In the genomic region with DNA sequence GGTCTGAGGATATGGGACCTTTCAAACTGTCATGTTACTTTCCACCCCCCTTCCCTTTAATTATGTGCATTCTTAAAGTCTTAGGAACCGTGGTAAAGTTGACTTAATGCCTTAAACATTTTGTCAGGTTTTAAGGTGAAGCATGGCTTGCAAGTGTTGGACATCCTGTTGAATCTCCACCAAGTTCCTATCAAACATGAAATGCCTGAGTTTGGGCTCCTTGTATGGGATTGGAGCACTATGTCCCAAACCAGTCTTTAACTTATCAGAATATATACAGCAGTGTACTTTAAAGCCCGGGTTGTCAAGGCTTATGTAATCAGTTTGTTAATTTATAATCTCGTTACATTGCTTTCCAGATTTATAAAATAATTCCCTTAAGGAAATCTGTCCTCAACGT, we compare ENCODE assay signal across 8 cellular contexts. TPM values are rescaled to one million over a fixed set of nuclear protein-coding genes. Genes with fewer than 3 reads are reported as not detected.
DNase-seq lines count a peak whose midpoint lies in the region; ATAC-seq and TF ChIP-seq lines count a peak whose summit lies in the region.

No MANE protein-coding gene starts in this region.

- no peaks in the 10 kb centered on the region for H3K36me3 ChIP-seq in stomach

- peaks cover 41% of the 10 kb centered on the region for H3K4me1 Mint-ChIP-seq in activated CD8-positive, alpha-beta T cell treated with anti-CD3 and anti-CD28 coated beads for 36 hours (ENCODE audit: low read depth)

- H3K9me3 ChIP-seq in iPS-18c (ENCODE audit: control insufficient read depth, insufficient read depth, low read length) (no peaks in the 10 kb centered on the region), stomach (no peaks in the 10 kb centered on the region)

- POLR2A ChIA-PET in activated CD8-positive, alpha-beta T cell treated with anti-CD3 and anti-CD28 coated beads for 36 hours (lab: Charles Lee): interaction anchor here (1.2 to 2.7 kb wide), 3 partner anchors 9 to 29 kb away, joined by 3 to 12 read pairs (median 4); no protein-coding TSS in a partner anchor

- H3K9me3 Mint-ChIP-seq in activated CD8-positive, alpha-beta T cell treated with anti-CD3 and anti-CD28 coated beads for 36 hours: no peaks in the 10 kb centered on the region

- CTCF ChIA-PET in activated CD8-positive, alpha-beta T cell treated with anti-CD3 and anti-CD28 coated beads for 36 hours (lab: Charles Lee): interaction anchor here (1.8 kb wide), 1 partner anchor 9 kb away, joined by 10 read pairs; no protein-coding TSS in a partner anchor

- no peak for TF ChIP-seq POLR2A in stomach (IDR thresholded peaks at IDR 0.05)

- 2 to 6% (median 4%) methylated on average over 4 of the region's 4 CpGs for WGBS in stomach, 5 donors

- peak overlapping the region; percentile 92 for H3K4me3 Mint-ChIP-seq in activated CD8-positive, alpha-beta T cell treated with anti-CD3 and anti-CD28 coated beads for 36 hours

- ATAC-seq in activated CD8-positive, alpha-beta T cell treated with anti-CD3 and anti-CD28 coated beads for 36 hours: no peak
- no peak for ATAC-seq in GM18520 (IDR thresholded peaks at IDR 0.05; ENCODE audit: unreplicated experiment)
- no peak for ATAC-seq in GM19463 (IDR thresholded peaks at IDR 0.05; ENCODE audit: unreplicated experiment)

- intact Hi-C loops in activated CD8-positive, alpha-beta T cell treated with anti-CD3 and anti-CD28 coated beads for 36 hours (cut with micrococcal nuclease): loop anchor here (10.0 kb wide), 1 partner anchor 87 kb away; no protein-coding TSS in a partner anchor
- intact Hi-C loops in stomach (cut with DNase I; ENCODE audit: low total_unique reads): no loop called here

- no peak for TF ChIP-seq EP300 in stomach (IDR thresholded peaks at IDR 0.05)

- H3K27me3 Mint-ChIP-seq in activated CD8-positive, alpha-beta T cell treated with anti-CD3 and anti-CD28 coated beads for 36 hours: no peaks in the 10 kb centered on the region

- H3K4me1 ChIP-seq in stomach: peaks cover 39 to 63% (median 53%) of the 10 kb centered on the region in 4 donors

- peak; percentile 23 for DNase-seq in NCI-H82 (lab: John Stamatoyannopoulos, UW)
- no peak for DNase-seq in NCI-H82 treated with DMSO at 0.1 percent for 48 hours (lab: John Stamatoyannopoulos, UW; ENCODE audit: unreplicated experiment)
- no peak for DNase-seq in activated CD8-positive, alpha-beta T cell treated with anti-CD3 and anti-CD28 coated beads for 36 hours
- DNase-seq in stomach: no peak
- no peak for DNase-seq in NCI-H2196 (lab: John Stamatoyannopoulos, UW; ENCODE audit: unreplicated experiment)

- H3K36me3 Mint-ChIP-seq in activated CD8-positive, alpha-beta T cell treated with anti-CD3 and anti-CD28 coated beads for 36 hours (ENCODE audit: low read depth): peaks cover 21% of the 10 kb centered on the region

- H3K4me3 ChIP-seq in iPS-18c (ENCODE audit: insufficient read depth, low read depth, low read length) (peak overlapping the region; percentile 75; the same call in 1 of the 2 replicates), stomach (peak overlapping the region; percentile 56 to 68 (median 66))

- no peak for TF ChIP-seq CTCF in activated CD8-positive, alpha-beta T cell treated with anti-CD3 and anti-CD28 coated beads for 36 hours (IDR thresholded peaks at IDR 0.05)
- no peak for TF ChIP-seq CTCF in stomach (IDR thresholded peaks at IDR 0.05)

- H3K27ac ChIP-seq in stomach: peak overlapping the region; percentile 84 to 100 (median 97)

- no peaks in the 10 kb centered on the region for H3K27me3 ChIP-seq in stomach

- peak overlapping the region; percentile 94 for H3K27ac Mint-ChIP-seq in activated CD8-positive, alpha-beta T cell treated with anti-CD3 and anti-CD28 coated beads for 36 hours

RNA-seq across cellular contexts. Expression of a gene that starts 1.2 kb away (rescaled TPM):
- total RNA-seq in activated CD8-positive, alpha-beta T cell treated with anti-CD3 and anti-CD28 coated beads for 36 hours: 10 to 100 TPM; 28.9 to 29.2 TPM
- total RNA-seq in stomach: 100 to 1,000 TPM in 1 of 5 donors, 10 to 100 TPM in 4; 35.9 to 183 (median 41.1) TPM
- polyA plus RNA-seq in stomach: 10 to 100 TPM in 1 of 3 donors, 1 to 10 TPM in 2; 8.2 to 13.9 (median 9.2) TPM
